ENCODE assay signal across 12 cellular contexts in the genomic region with DNA sequence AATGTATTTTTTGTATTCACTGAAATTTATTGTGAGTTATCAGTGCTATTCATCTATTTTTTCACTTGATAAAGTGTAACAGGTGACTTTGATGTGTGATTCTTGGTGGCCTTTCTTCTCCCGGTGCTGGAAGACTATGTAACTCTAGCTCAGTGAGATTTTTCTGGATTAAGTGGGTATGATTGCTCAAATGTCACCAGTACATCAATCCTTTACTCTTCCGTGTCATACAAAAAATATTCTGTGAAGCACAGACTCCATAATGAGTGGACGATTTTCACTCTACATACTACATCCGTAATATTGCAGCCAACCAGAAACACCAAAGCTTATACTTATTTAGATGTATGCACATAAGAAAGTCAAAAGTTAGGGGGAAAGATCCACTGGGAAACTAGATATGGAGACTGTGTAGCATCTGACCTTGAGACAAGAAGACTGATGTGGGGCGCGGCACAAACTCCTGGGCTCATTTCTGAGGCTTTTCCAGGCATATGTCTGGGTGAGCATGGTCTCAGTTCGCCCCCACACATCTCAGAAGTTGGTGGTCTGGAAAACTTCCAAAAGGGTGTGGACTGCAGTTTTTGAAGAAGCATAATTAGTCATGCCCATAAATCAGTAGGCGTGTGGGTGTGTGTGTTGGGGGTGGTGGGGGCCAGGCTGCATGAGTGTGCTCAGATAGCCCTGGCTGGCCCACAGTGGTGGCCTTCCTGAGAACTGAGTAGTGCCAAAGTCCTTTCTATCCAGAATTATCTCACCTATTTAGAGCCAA. TPM values are rescaled to one million over a fixed set of nuclear protein-coding genes. Genes with fewer than 3 reads are reported as not detected.
DNase-seq lines count a peak whose midpoint lies in the region; ATAC-seq and TF ChIP-seq lines count a peak whose summit lies in the region.
"Had no signal": no experiment of that assay in that cellular context is flagged by ENCODE, and none has a peak within 500 bp of the region (broad histone marks: within the 10 kb centered on the region; RNA-seq: fewer than 3 reads in every experiment).

No MANE protein-coding gene starts in this region.

- TF ChIP-seq CTCF in AG10803 (conservative IDR thresholded peaks at IDR 0.05; ENCODE audit: low read length) (no peak), WERI-Rb-1 (IDR thresholded peaks at IDR 0.05; ENCODE audit: low read depth, low read length) (no peak)

- intact Hi-C loops in activated CD4-positive, alpha-beta T cell treated with anti-CD3 and anti-CD28 coated beads, Interleukin-2, amount 10 ng/mL, durations not matched to agents 24 days and 14 days (cut with micrococcal nuclease): no loop called here

- H3K9me3 Mint-ChIP-seq in activated CD4-positive, alpha-beta T cell treated with anti-CD3 and anti-CD28 coated beads, Interleukin-2, amount 10 ng/mL, durations not matched to agents 24 days and 14 days: no peaks in the 10 kb centered on the region

- TF ChIP-seq POLR2A in erythroblast (IDR thresholded peaks at IDR 0.05; ENCODE audit: low read length): no peak

- no peaks in the 10 kb centered on the region for H3K36me3 ChIP-seq in WERI-Rb-1

- H3K27me3 Mint-ChIP-seq in activated CD4-positive, alpha-beta T cell treated with anti-CD3 and anti-CD28 coated beads, Interleukin-2, amount 10 ng/mL, durations not matched to agents 24 days and 14 days: no peaks in the 10 kb centered on the region
- H3K27me3 Mint-ChIP-seq: CD8-positive, alpha-beta memory T cell had no signal

- H3K4me3 ChIP-seq in AG10803 (ENCODE audit: low read length) (no peak overlapping the region), WERI-Rb-1 (ENCODE audit: low read depth, low read length) (no peak overlapping the region)

- H3K27me3 ChIP-seq in WERI-Rb-1 (ENCODE audit: insufficient read depth, low read depth, severe bottlenecking): no peaks in the 10 kb centered on the region

- DNase-seq in AG10803 (ENCODE audit: low read depth) (peak; percentile 92), HT1080 (ENCODE audit: low read depth) (peak; percentile 99), amniotic stem cell (lab: John Stamatoyannopoulos, UW) (peak; percentile 16), left kidney (ENCODE audit: low read depth, low spot score) (peak; percentile 90), WERI-Rb-1 (no peak), erythroblast (lab: John Stamatoyannopoulos, UW) (no peak)
- DNase-seq in activated CD4-positive, alpha-beta T cell treated with anti-CD3 and anti-CD28 coated beads, Interleukin-2, amount 10 ng/mL, durations not matched to agents 24 days and 14 days: no peak
- DNase-seq: activated CD4-positive, alpha-beta T cell treated with anti-CD3 and anti-CD28 coated beads, Interleukin-2, amount 50 U/mL, for 48 hours; CD8-positive, alpha-beta memory T cell; NCI-H2029 treated with DMSO at 0.1 percent for 48 hours; RPMI8226 had no signal

- no peaks in the 10 kb centered on the region for H3K9me3 ChIP-seq in WERI-Rb-1 (ENCODE audit: severe bottlenecking)

- no peak for ATAC-seq in HG03457 (IDR thresholded peaks at IDR 0.05; ENCODE audit: unreplicated experiment)

- H3K36me3 Mint-ChIP-seq in activated CD4-positive, alpha-beta T cell treated with anti-CD3 and anti-CD28 coated beads, Interleukin-2, amount 10 ng/mL, durations not matched to agents 24 days and 14 days (ENCODE audit: low read depth): no peaks in the 10 kb centered on the region
- H3K36me3 Mint-ChIP-seq: CD8-positive, alpha-beta memory T cell had no signal

- no peak overlapping the region for H3K4me3 Mint-ChIP-seq in activated CD4-positive, alpha-beta T cell treated with anti-CD3 and anti-CD28 coated beads, Interleukin-2, amount 10 ng/mL, durations not matched to agents 24 days and 14 days
- H3K4me3 Mint-ChIP-seq: CD8-positive, alpha-beta memory T cell had no signal

- no peak overlapping the region for H3K27ac Mint-ChIP-seq in activated CD4-positive, alpha-beta T cell treated with anti-CD3 and anti-CD28 coated beads, Interleukin-2, amount 10 ng/mL, durations not matched to agents 24 days and 14 days
- H3K27ac Mint-ChIP-seq: CD8-positive, alpha-beta memory T cell had no signal

- no peaks in the 10 kb centered on the region for H3K4me1 Mint-ChIP-seq in activated CD4-positive, alpha-beta T cell treated with anti-CD3 and anti-CD28 coated beads, Interleukin-2, amount 10 ng/mL, durations not matched to agents 24 days and 14 days
- H3K4me1 Mint-ChIP-seq: CD8-positive, alpha-beta memory T cell had no signal

- H3K27ac ChIP-seq in WERI-Rb-1: no peak overlapping the region

RNA-seq across cellular contexts. Expression of a gene that starts 53.9 kb away (rescaled TPM):
- total RNA-seq in HT1080 (2014; rRNA removed; shearing (Covaris generic)): 31.0 and 54.1 TPM in 2 replicates
- polyA plus RNA-seq in HT1080 (2015; cell fraction: cytosol; rRNA removed): 8.9 and 10.8 TPM in 2 replicates
- polyA plus RNA-seq in HT1080 (2015; cell fraction: nucleus; rRNA removed): 46.9 and 54.8 TPM in 2 replicates
- total RNA-seq in activated CD4-positive, alpha-beta T cell treated with anti-CD3 and anti-CD28 coated beads, Interleukin-2, amount 10 ng/mL, durations not matched to agents 24 days and 14 days: not detected in 2 replicates
- total RNA-seq: CD8-positive, alpha-beta memory T cell had no signal
- polyA plus RNA-seq: CD8-positive, alpha-beta memory T cell had no signal

Comparison
In these comparisons a context has a peak if more than half of its experiments do, and no peak if none do; other contexts are left out.
1. DNase-seq: peak in AG10803 (single experiment), HT1080 (single experiment), amniotic stem cell (single experiment) and left kidney (single experiment); none in WERI-Rb-1 (single experiment), erythroblast (0 of 2) and activated CD4-positive, alpha-beta T cell treated with anti-CD3 and anti-CD28 coated beads, Interleukin-2, amount 10 ng/mL, durations not matched to agents 24 days and 14 days (single experiment).
2. RNA of a gene that starts 53.9 kb away (total RNA-seq): 31.0 to 54.1 TPM in HT1080; not detected in activated CD4-positive, alpha-beta T cell treated with anti-CD3 and anti-CD28 coated beads, Interleukin-2, amount 10 ng/mL, durations not matched to agents 24 days and 14 days; every median in the first group is over 10 times any median in the second.